ENCODE assay signal across 16 cellular contexts in genomic region chr14:77663289-77663688, GRCh38. TPM values are rescaled to one million over a fixed set of nuclear protein-coding genes. Genes with fewer than 3 reads are reported as not detected.
A peak's percentile ranks its signal among the peaks of the same experiment; 100 is the strongest.
DNase-seq lines count a peak whose midpoint lies in the region; ATAC-seq, FAIRE-seq and TF ChIP-seq lines count a peak whose summit lies in the region.
"Had no signal": no experiment of that assay in that cellular context is flagged by ENCODE, and none has a peak within 500 bp of the region (broad histone marks: within the 10 kb centered on the region; RNA-seq: fewer than 3 reads in every experiment).

No MANE protein-coding gene starts in this region.

- H3K27ac ChIP-seq in RWPE2 (ENCODE audit: poor library complexity, severe bottlenecking) (peak overlapping the region; percentile 11), psoas muscle (peak overlapping the region; percentile 41), SJCRH30 (no peak overlapping the region)
- H3K27ac ChIP-seq: adrenal gland, C4-2B, KMS-11 had no signal

- H3K27me3 ChIP-seq in RWPE2 (ENCODE audit: insufficient read depth, poor library complexity, severe bottlenecking) = no peaks in the 10 kb centered on the region
- no peaks in the 10 kb centered on the region for H3K27me3 ChIP-seq in psoas muscle (ENCODE audit: insufficient read depth in 3 of 3, low read length in 2 of 3)
- H3K27me3 ChIP-seq in SJCRH30 = 0 out of 2 replicates have a peak, but pooled peaks cover 4% of the 10 kb centered on the region
- H3K27me3 ChIP-seq: adrenal gland, stomach had no signal

- ATAC-seq in RWPE2 (ENCODE audit: low read depth) = peak; percentile 97
- ATAC-seq in psoas muscle = peak in 2 of 4 donors; percentile 27 to 52
- ATAC-seq in GM21723 (IDR thresholded peaks at IDR 0.05; ENCODE audit: unreplicated experiment) = no peak
- no peak for ATAC-seq in HG03196 (IDR thresholded peaks at IDR 0.05; ENCODE audit: unreplicated experiment)
- ATAC-seq: left colon; naive thymus-derived CD4-positive, alpha-beta T cell had no signal

- H3K4me1 ChIP-seq in RWPE2 (ENCODE audit: insufficient read depth, poor library complexity, severe bottlenecking) (peaks cover 8% of the 10 kb centered on the region), psoas muscle (no peaks in the 10 kb centered on the region), SJCRH30 (no peaks in the 10 kb centered on the region)

- WGBS in psoas muscle, 3 donors = 50 to 60% (median 59%) methylated on average over 6 of the region's 6 CpGs

- DNase-seq in HTR-8/SVneo (ENCODE audit: insufficient read length, low spot score) = peak; percentile 50
- DNase-seq in RWPE2 (ENCODE audit: low spot score) = no peak
- peak; percentile 36 for DNase-seq in fibroblast of mammary gland (ENCODE audit: low read depth)
- DNase-seq in psoas muscle = no peak
- no peak for DNase-seq in SJCRH30
- DNase-seq: activated CD4-positive, alpha-beta T cell treated with anti-CD3 and anti-CD28 coated beads for 1 hour; activated T-cell treated with anti-CD3 and anti-CD28 coated beads, Interleukin-2, amount 50 U/mL, for 1 hour; adrenal gland; left colon; naive thymus-derived CD4-positive, alpha-beta T cell; stomach had no signal

- intact Hi-C loops in psoas muscle (cut with DNase I) = no loop called here

- FAIRE-seq in HTR-8/SVneo (lab: Jason Lieb, UNC) = peak; percentile 70
- FAIRE-seq: G401.6 had no signal

- H3K36me3 ChIP-seq in RWPE2 (ENCODE audit: low read depth) = no peaks in the 10 kb centered on the region
- H3K36me3 ChIP-seq in psoas muscle (ENCODE audit: insufficient read depth in 1 of 2, low read depth in 1 of 2) = no peaks in the 10 kb centered on the region
- H3K36me3 ChIP-seq in SJCRH30 = no peaks in the 10 kb centered on the region
- H3K36me3 ChIP-seq: adrenal gland, stomach had no signal

- H3K9me3 ChIP-seq in RWPE2 (ENCODE audit: severe bottlenecking) (no peaks in the 10 kb centered on the region), psoas muscle (no peaks in the 10 kb centered on the region), SJCRH30 (replicated peaks) (no peaks in the 10 kb centered on the region)
- H3K9me3 ChIP-seq: adrenal gland, stomach had no signal

- TF ChIP-seq CTCF in RWPE2 (IDR thresholded peaks at IDR 0.05; ENCODE audit: poor library complexity, severe bottlenecking) (no peak), fibroblast of mammary gland (conservative IDR thresholded peaks at IDR 0.05; ENCODE audit: control insufficient read depth, insufficient read depth, low read depth, low read length) (no peak), psoas muscle (IDR thresholded peaks at IDR 0.05) (no peak)

- H3K4me3 ChIP-seq in RWPE2 (ENCODE audit: severe bottlenecking) = no peak overlapping the region
- H3K4me3 ChIP-seq in fibroblast of mammary gland (ENCODE audit: control insufficient read depth, low read depth, low read length) = no peak overlapping the region
- no peak overlapping the region for H3K4me3 ChIP-seq in psoas muscle
- H3K4me3 ChIP-seq in SJCRH30 = no peak overlapping the region
- H3K4me3 ChIP-seq: adrenal gland, stomach had no signal

RNA-seq across cellular contexts. Expression of gene ALKBH1, which starts 44.5 kb away (rescaled TPM):
- total RNA-seq in psoas muscle = 10 to 100 TPM in 2 of 4 donors, 1 to 10 TPM in 2; 7.7 to 14.9 (median 10.4) TPM
- polyA plus RNA-seq in psoas muscle = 10 to 100 TPM in 1 of 3 donors, 1 to 10 TPM in 2; 8.7 to 17.6 (median 9.8) TPM
- total RNA-seq in SJCRH30 (2014; rRNA removed; shearing (Covaris generic)) = 12.8 and 14.8 TPM in 2 replicates

RNA-seq across cellular contexts. Expression of gene SLIRP, which starts 44.6 kb away (rescaled TPM):
- 100 to 1,000 TPM; 129 to 185 (median 143) TPM for total RNA-seq in psoas muscle
- 100 to 1,000 TPM; 457 to 578 (median 486) TPM for polyA plus RNA-seq in psoas muscle
- 541 and 634 TPM in 2 replicates for total RNA-seq in SJCRH30 (2014; rRNA removed; shearing (Covaris generic))

RNA-seq across cellular contexts. Expression of gene SPTLC2, which starts 46.9 kb away (rescaled TPM):
- 1 to 10 TPM; 5.8 to 9.0 (median 6.6) TPM for total RNA-seq in psoas muscle
- polyA plus RNA-seq in psoas muscle = 1 to 10 TPM; 2.4 to 5.5 (median 4.5) TPM
- 15.1 and 15.8 TPM in 2 replicates for total RNA-seq in SJCRH30 (2014; rRNA removed; shearing (Covaris generic))

Comparison
In these comparisons a context has a peak if more than half of its experiments do, and no peak if none do; other contexts are left out.
1. DNase-seq: peak in HTR-8/SVneo (single experiment) and fibroblast of mammary gland (single experiment); none in RWPE2 (single experiment), psoas muscle (0 of 2) and SJCRH30 (0 of 2).